ENCODE assay signal across 1 cellular context in genomic region chr17:43860077-43860725, GRCh38.
A peak's percentile ranks its signal among the peaks of the same experiment; 100 is the strongest.
TF ChIP-seq lines count a peak whose summit lies in the region.

No MANE protein-coding gene starts in this region.

TF ChIP-seq in K562, 482 proteins besides CTCF, POLR2A, EP300 and RAD21:
- TF ChIP-seq ZBED1 (IDR thresholded peaks at IDR 0.05) = no peak
- peak; percentile 48 for TF ChIP-seq ZFP36 (IDR thresholded peaks at IDR 0.05; ENCODE audit: low read depth, low read length, partially characterized antibody)
- no peak for TF ChIP-seq NFE2L1 (tag; IDR thresholded peaks at IDR 0.05; ENCODE audit: borderline replicate concordance, low read depth)
- no peak for TF ChIP-seq ZNF75A (CRISPR knock-in tag; IDR thresholded peaks at IDR 0.05)
- peak; percentile 39; the same call in 1 of the 2 replicates for TF ChIP-seq CEBPG (CRISPR knock-in tag; IDR thresholded peaks at IDR 0.05)
- TF ChIP-seq CEBPG (tag; conservative IDR thresholded peaks at IDR 0.05 in 1 of 2, IDR thresholded peaks at IDR 0.05 in 1 of 2) = peak in 1 of 2 experiments; percentile 57; a peak in 1 of 4 replicates
- TF ChIP-seq ATF3 (IDR thresholded peaks at IDR 0.05) = peak; percentile 23; the same call in 1 of the 2 replicates
- TF ChIP-seq ATF3 (CRISPR knock-in tag; conservative IDR thresholded peaks at IDR 0.05) = no peak
- TF ChIP-seq ZBTB7A (IDR thresholded peaks at IDR 0.05; ENCODE audit: borderline replicate concordance, control insufficient read depth, low read depth, low read length) = no peak
- TF ChIP-seq BRD4 (IDR thresholded peaks at IDR 0.05) = no peak
TF ChIP-seq in K562: peak in this region for 3.
